In the genomic region with DNA sequence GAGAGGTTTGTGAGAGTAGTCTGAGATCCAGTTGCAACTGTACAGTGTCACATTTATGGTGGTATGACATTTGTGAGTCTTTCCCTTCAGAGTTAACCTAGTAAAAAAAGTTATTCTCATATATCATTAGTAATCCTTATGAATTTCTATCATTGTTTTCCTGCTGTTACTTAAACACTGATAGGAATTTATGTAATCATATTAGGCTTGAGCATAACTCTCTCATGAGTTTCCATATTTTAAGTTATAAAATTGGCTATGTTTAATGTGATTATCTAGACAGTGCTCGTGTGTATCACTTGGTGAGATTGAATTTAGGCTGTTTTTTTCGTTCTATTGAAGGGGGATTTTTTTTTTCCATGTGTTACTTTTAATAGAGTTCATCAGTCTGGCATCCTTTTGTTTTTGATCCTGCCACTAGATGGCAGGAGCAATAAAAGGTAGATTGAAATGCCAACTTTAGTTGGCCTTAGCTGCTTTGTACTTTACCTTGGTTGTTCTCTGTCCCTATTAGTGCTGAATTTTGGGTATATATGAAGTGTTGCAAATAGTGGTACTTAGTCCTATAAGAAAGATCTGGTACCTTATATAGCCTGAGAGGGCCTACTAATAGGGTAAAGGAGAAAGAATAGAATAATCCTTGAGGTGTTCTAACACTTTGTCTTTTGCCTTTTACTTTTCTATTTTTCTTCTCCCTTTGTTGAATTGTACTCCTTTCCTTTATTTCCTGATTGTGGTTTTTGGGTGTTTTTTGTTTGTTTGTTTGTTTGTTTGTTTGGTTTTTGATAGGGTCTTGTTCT, we compare ENCODE assay signal across 2 cellular contexts.
TF ChIP-seq lines count a peak whose summit lies in the region.

No MANE protein-coding gene starts in this region.

TF ChIP-seq in GM12891, 5 proteins besides CTCF, POLR2A, EP300 and RAD21 (continued from another document):
- no peak for TF ChIP-seq TAF1 (IDR thresholded peaks at IDR 0.05; ENCODE audit: low read depth, low read length)
- no peak for TF ChIP-seq PAX5 (IDR thresholded peaks at IDR 0.05; ENCODE audit: insufficient read depth, low read length, severe bottlenecking)
- no peak for TF ChIP-seq POLR2AphosphoS5 (IDR thresholded peaks at IDR 0.05; ENCODE audit: low read depth, low read length)

TF ChIP-seq in H1, 55 proteins besides CTCF, POLR2A, EP300 and RAD21 (continued from another document):
- TF ChIP-seq RXRA (IDR thresholded peaks at IDR 0.05; ENCODE audit: insufficient read depth, low read depth, low read length) (no peak), JUND (IDR thresholded peaks at IDR 0.05; ENCODE audit: low read length) (no peak), TBP (IDR thresholded peaks at IDR 0.05; ENCODE audit: low read depth, low read length) (no peak), TCF12 (IDR thresholded peaks at IDR 0.05; ENCODE audit: low read depth, low read length) (no peak), GABPA (IDR thresholded peaks at IDR 0.05; ENCODE audit: borderline replicate concordance, insufficient read depth, low read length) (no peak), RFX5 (IDR thresholded peaks at IDR 0.05; ENCODE audit: borderline replicate concordance, low read depth, low read length) (no peak), SIX5 (IDR thresholded peaks at IDR 0.05; ENCODE audit: low read depth, low read length) (no peak), KDM1A (IDR thresholded peaks at IDR 0.05; ENCODE audit: borderline replicate concordance, low read length) (no peak), TAF7 (optimal IDR thresholded peaks at IDR 0.05; ENCODE audit: borderline replicate concordance, low read depth, low read length) (no peak)
- TF ChIP-seq, protein P1, sequence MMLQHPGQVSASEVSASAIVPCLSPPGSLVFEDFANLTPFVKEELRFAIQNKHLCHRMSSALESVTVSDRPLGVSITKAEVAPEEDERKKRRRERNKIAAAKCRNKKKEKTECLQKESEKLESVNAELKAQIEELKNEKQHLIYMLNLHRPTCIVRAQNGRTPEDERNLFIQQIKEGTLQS (IDR thresholded peaks at IDR 0.05; ENCODE audit: insufficient read depth, low read depth, low read length): no peak
